ENCODE assay signal across 13 cellular contexts in genomic region chr20:44958276-44958675, GRCh38. TPM values are rescaled to one million over a fixed set of nuclear protein-coding genes. Genes with fewer than 3 reads are reported as not detected.
DNase-seq lines count a peak whose midpoint lies in the region; ATAC-seq and TF ChIP-seq lines count a peak whose summit lies in the region.
"Had no signal": no experiment of that assay in that cellular context is flagged by ENCODE, and none has a peak within 500 bp of the region (broad histone marks: within the 10 kb centered on the region; RNA-seq: fewer than 3 reads in every experiment).

No MANE protein-coding gene starts in this region.

- H3K27ac ChIP-seq in CD4-positive, CD25-positive, alpha-beta regulatory T cell (ENCODE audit: insufficient read depth, low read length, poor library complexity, severe bottlenecking), result no peak overlapping the region
- H3K27ac ChIP-seq in sigmoid colon, result no peak overlapping the region
- H3K27ac ChIP-seq: thyroid gland had no signal

- no peaks in the 10 kb centered on the region for H3K27me3 Mint-ChIP-seq in CD4-positive, CD25-positive, alpha-beta regulatory T cell
- H3K27me3 Mint-ChIP-seq in activated T-cell treated with anti-CD3 and anti-CD28 coated beads, Interleukin-2, amount 50 U/mL, for 72 hours (ENCODE audit: low read depth), result no peaks in the 10 kb centered on the region
- no peaks in the 10 kb centered on the region for H3K27me3 Mint-ChIP-seq in naive thymus-derived CD8-positive, alpha-beta T cell

- peaks cover 27% of the 10 kb centered on the region for H3K4me1 ChIP-seq in CD4-positive, CD25-positive, alpha-beta regulatory T cell (ENCODE audit: control insufficient read depth, insufficient read depth, low read length, poor library complexity, severe bottlenecking)
- peaks cover 0 to 24% (median 18%) of the 10 kb centered on the region in 4 donors for H3K4me1 ChIP-seq in sigmoid colon

- peaks cover 15 to 73% (median 45%) of the 10 kb centered on the region in 4 donors for H3K4me1 Mint-ChIP-seq in CD4-positive, CD25-positive, alpha-beta regulatory T cell
- H3K4me1 Mint-ChIP-seq in activated T-cell treated with anti-CD3 and anti-CD28 coated beads, Interleukin-2, amount 50 U/mL, for 72 hours (ENCODE audit: low read depth), result peaks cover 72% of the 10 kb centered on the region
- peaks cover 38 to 75% (median 65%) of the 10 kb centered on the region in 4 donors for H3K4me1 Mint-ChIP-seq in naive thymus-derived CD8-positive, alpha-beta T cell

- POLR2A ChIA-PET in naive thymus-derived CD8-positive, alpha-beta T cell (lab: Charles Lee), result interaction anchor here (0.6 to 3.5 kb wide), 7 partner anchors 9 to 874 kb away, joined by 3 to 16 read pairs (median 3); partner anchors contain the start of genes STK4 and YWHAB

- H3K9me3 Mint-ChIP-seq in CD4-positive, CD25-positive, alpha-beta regulatory T cell, result peaks cover 0 to 1% (median 0%) of the 10 kb centered on the region in 7 donors
- peaks cover 0 to 2% of the 10 kb centered on the region in 2 donors for H3K9me3 Mint-ChIP-seq in activated T-cell treated with anti-CD3 and anti-CD28 coated beads, Interleukin-2, amount 50 U/mL, for 72 hours
- no peaks in the 10 kb centered on the region for H3K9me3 Mint-ChIP-seq in naive thymus-derived CD8-positive, alpha-beta T cell

- intact Hi-C loops in sigmoid colon (cut with DNase I), result loop anchor here (5.0 kb wide), 1 partner anchor 746 kb away; the partner anchor contains the start of gene OSER1

- TF ChIP-seq CTCF in HFF-Myc (IDR thresholded peaks at IDR 0.05; ENCODE audit: low read depth, low read length, missing control alignments), result no peak
- TF ChIP-seq CTCF in sigmoid colon (IDR thresholded peaks at IDR 0.05), result no peak

- ATAC-seq in CD4-positive, CD25-positive, alpha-beta regulatory T cell (ENCODE audit: low read depth in 2 of 2), result no peak
- no peak for ATAC-seq in activated T-cell treated with anti-CD3 and anti-CD28 coated beads, Interleukin-2, amount 50 U/mL, for 72 hours (replicated peaks in 1 of 2)
- ATAC-seq in naive thymus-derived CD8-positive, alpha-beta T cell, result no peak

- TF ChIP-seq POLR2A in sigmoid colon (IDR thresholded peaks at IDR 0.05), result no peak

- no peak for TF ChIP-seq EP300 in sigmoid colon (IDR thresholded peaks at IDR 0.05)

- H3K4me3 ChIP-seq in CD4-positive, CD25-positive, alpha-beta regulatory T cell (ENCODE audit: low read depth, low read length), result peak overlapping the region; percentile 33
- peak overlapping the region; percentile 66 for H3K4me3 ChIP-seq in HFF-Myc (replicated peaks; ENCODE audit: low read depth, low read length)
- no peak overlapping the region for H3K4me3 ChIP-seq in sigmoid colon
- H3K4me3 ChIP-seq: thyroid gland had no signal

- no peak for DNase-seq in CD4-positive, CD25-positive, alpha-beta regulatory T cell
- no peak for DNase-seq in HFF-Myc (ENCODE audit: extremely low read depth, low read depth)
- no peak for DNase-seq in activated T-cell treated with anti-CD3 and anti-CD28 coated beads, Interleukin-2, amount 50 U/mL, for 72 hours
- DNase-seq in naive thymus-derived CD8-positive, alpha-beta T cell, result no peak
- no peak for DNase-seq in DMS114 treated with DMSO at 0.1 percent for 48 hours (lab: John Stamatoyannopoulos, UW; ENCODE audit: unreplicated experiment)
- DNase-seq in 8988T, result no peak
- DNase-seq in DMS53 (lab: John Stamatoyannopoulos, UW), result no peak
- no peak for DNase-seq in sigmoid colon
- DNase-seq: cortex of kidney, DMS 273 treated with DMSO at 0.1 percent for 48 hours, left cardiac atrium, NCI-H1930, thyroid gland had no signal

- no peaks in the 10 kb centered on the region for H3K9me3 ChIP-seq in CD4-positive, CD25-positive, alpha-beta regulatory T cell (ENCODE audit: control insufficient read depth in 2 of 2, low read length in 2 of 2)
- no peaks in the 10 kb centered on the region for H3K9me3 ChIP-seq in sigmoid colon
- H3K9me3 ChIP-seq: thyroid gland had no signal

- peak overlapping the region in 2 of 3 donors; percentile 10 to 95 for H3K27ac Mint-ChIP-seq in CD4-positive, CD25-positive, alpha-beta regulatory T cell
- peak overlapping the region; percentile 96 for H3K27ac Mint-ChIP-seq in activated T-cell treated with anti-CD3 and anti-CD28 coated beads, Interleukin-2, amount 50 U/mL, for 72 hours
- peak overlapping the region in 6 of 10 donors; percentile 0 to 47 (median 26) for H3K27ac Mint-ChIP-seq in naive thymus-derived CD8-positive, alpha-beta T cell

- 95 to 96% methylated on average over 8 of the region's 8 CpGs for WGBS in sigmoid colon, 2 donors

- no peaks in the 10 kb centered on the region for H3K27me3 ChIP-seq in CD4-positive, CD25-positive, alpha-beta regulatory T cell (ENCODE audit: control insufficient read depth, insufficient read depth, low read length)
- no peaks in the 10 kb centered on the region for H3K27me3 ChIP-seq in sigmoid colon
- H3K27me3 ChIP-seq: thyroid gland had no signal

- peaks cover 31% of the 10 kb centered on the region for H3K36me3 Mint-ChIP-seq in CD4-positive, CD25-positive, alpha-beta regulatory T cell
- H3K36me3 Mint-ChIP-seq in activated T-cell treated with anti-CD3 and anti-CD28 coated beads, Interleukin-2, amount 50 U/mL, for 72 hours (ENCODE audit: insufficient read depth in 2 of 2), result peaks cover 29 to 45% of the 10 kb centered on the region in 2 donors
- peaks cover under 1 to 46% (median 22%) of the 10 kb centered on the region in 3 donors for H3K36me3 Mint-ChIP-seq in naive thymus-derived CD8-positive, alpha-beta T cell

- H3K4me3 Mint-ChIP-seq in CD4-positive, CD25-positive, alpha-beta regulatory T cell, result peak overlapping the region; percentile 88 to 99 (median 98)
- H3K4me3 Mint-ChIP-seq in activated T-cell treated with anti-CD3 and anti-CD28 coated beads, Interleukin-2, amount 50 U/mL, for 72 hours, result peak overlapping the region; percentile 94 to 99
- H3K4me3 Mint-ChIP-seq in naive thymus-derived CD8-positive, alpha-beta T cell, result peak overlapping the region in 9 of 10 donors; percentile 83 to 100 (median 99)

- peaks cover 36% of the 10 kb centered on the region for H3K36me3 ChIP-seq in CD4-positive, CD25-positive, alpha-beta regulatory T cell (ENCODE audit: control insufficient read depth, insufficient read depth, low read length)
- peaks cover 10 to 38% (median 25%) of the 10 kb centered on the region in 4 donors for H3K36me3 ChIP-seq in sigmoid colon

RNA-seq across cellular contexts. Expression of gene TOMM34, which starts 1.9 kb away (rescaled TPM):
- 10.7 TPM for total RNA-seq in CD4-positive, CD25-positive, alpha-beta regulatory T cell
- polyA plus RNA-seq in CD4-positive, CD25-positive, alpha-beta regulatory T cell, result 10 to 100 TPM; 13.8 to 24.2 (median 23.0) TPM
- total RNA-seq in activated T-cell treated with anti-CD3 and anti-CD28 coated beads, Interleukin-2, amount 50 U/mL, for 72 hours, result 10 to 100 TPM; 43.5 to 46.8 TPM
- total RNA-seq in naive thymus-derived CD8-positive, alpha-beta T cell, result 10 to 100 TPM in 1 of 2 experiments, 1 to 10 TPM in 1; 9.3 to 11.0 TPM
- 10 to 100 TPM; 12.7 to 27.2 (median 14.5) TPM for polyA plus RNA-seq in naive thymus-derived CD8-positive, alpha-beta T cell
- total RNA-seq in sigmoid colon, result 1 to 10 TPM; 7.2 to 9.2 (median 8.3) TPM
- polyA plus RNA-seq in sigmoid colon, result 10 to 100 TPM; 10.6 to 27.3 (median 15.6) TPM

RNA-seq across cellular contexts. Expression of gene STK4, which starts 8.0 kb away (rescaled TPM):
- total RNA-seq in CD4-positive, CD25-positive, alpha-beta regulatory T cell, result 375 TPM
- polyA plus RNA-seq in CD4-positive, CD25-positive, alpha-beta regulatory T cell, result 100 to 1,000 TPM; 211 to 254 (median 227) TPM
- 100 to 1,000 TPM; 161 to 162 TPM for total RNA-seq in activated T-cell treated with anti-CD3 and anti-CD28 coated beads, Interleukin-2, amount 50 U/mL, for 72 hours
- total RNA-seq in naive thymus-derived CD8-positive, alpha-beta T cell, result 100 to 1,000 TPM; 342 to 354 TPM
- 100 to 1,000 TPM; 178 to 192 (median 188) TPM for polyA plus RNA-seq in naive thymus-derived CD8-positive, alpha-beta T cell
- total RNA-seq in sigmoid colon, result 10 to 100 TPM; 23.9 to 31.8 (median 28.1) TPM
- 10 to 100 TPM in 1 of 3 donors, 1 to 10 TPM in 2; 6.0 to 25.7 (median 9.2) TPM for polyA plus RNA-seq in sigmoid colon

RNA-seq across cellular contexts. Expression of gene PABPC1L, which starts 48.4 kb away (rescaled TPM):
- total RNA-seq in CD4-positive, CD25-positive, alpha-beta regulatory T cell, result 66.1 TPM
- under 1 TPM in 2 of 4 donors, not detected in 2; 0.12 to 0.68 TPM for polyA plus RNA-seq in CD4-positive, CD25-positive, alpha-beta regulatory T cell
- total RNA-seq in activated T-cell treated with anti-CD3 and anti-CD28 coated beads, Interleukin-2, amount 50 U/mL, for 72 hours, result 100 to 1,000 TPM; 138 to 162 TPM
- total RNA-seq in naive thymus-derived CD8-positive, alpha-beta T cell, result 10 to 100 TPM; 63.2 to 63.4 TPM
- polyA plus RNA-seq in naive thymus-derived CD8-positive, alpha-beta T cell, result under 1 TPM; 0.28 to 0.74 (median 0.73) TPM
- 10 to 100 TPM in 1 of 4 donors, 1 to 10 TPM in 3; 1.1 to 18.3 (median 6.4) TPM for total RNA-seq in sigmoid colon
- 10 to 100 TPM in 1 of 3 donors, 1 to 10 TPM in 2; 1.8 to 22.9 (median 4.4) TPM for polyA plus RNA-seq in sigmoid colon

Comparison
In these comparisons a context has a peak if more than half of its experiments do, and no peak if none do; other contexts are left out.
1. H3K4me3 ChIP-seq: peak in CD4-positive, CD25-positive, alpha-beta regulatory T cell (single experiment) and HFF-Myc (single experiment); none in sigmoid colon (0 of 4).
2. H3K27ac Mint-ChIP-seq: peak in every context shown above with its lines; median percentile 96 in activated T-cell treated with anti-CD3 and anti-CD28 coated beads, Interleukin-2, amount 50 U/mL, for 72 hours; 52 in CD4-positive, CD25-positive, alpha-beta regulatory T cell; 26 in naive thymus-derived CD8-positive, alpha-beta T cell.
3. RNA of gene STK4, which starts 8.0 kb away (total RNA-seq): 375 TPM in CD4-positive, CD25-positive, alpha-beta regulatory T cell (single experiment), 342 to 354 TPM in naive thymus-derived CD8-positive, alpha-beta T cell and 161 to 162 TPM in activated T-cell treated with anti-CD3 and anti-CD28 coated beads, Interleukin-2, amount 50 U/mL, for 72 hours; 23.9 to 31.8 TPM in sigmoid colon; every median in the first group is over 4 times any median in the second.
4. Peak in every context shown above with its lines, with median percentiles within 50 percentile points of each other: H3K4me3 Mint-ChIP-seq.